In genomic region chr4:184348311-184349233, GRCh38 we compare ENCODE assay signal across 1 cellular context.
TF ChIP-seq lines count a peak whose summit lies in the region.

No MANE protein-coding gene starts in this region.

TF ChIP-seq in HepG2, 621 proteins besides CTCF, POLR2A, EP300 and RAD21 (continued from another document and continues in another):
- TF ChIP-seq ZBED4 (CRISPR knock-in tag; IDR thresholded peaks at IDR 0.05; ENCODE audit: borderline replicate concordance) (peak; percentile 72; the same call in 1 of the 2 replicates), ZNF7 (CRISPR knock-in tag; IDR thresholded peaks at IDR 0.05) (peak; percentile 79), REST (IDR thresholded peaks at IDR 0.05; ENCODE audit: borderline replicate concordance in 1 of 2, low read depth in 1 of 2, low read length in 2 of 2) (peak in 1 of 2 experiments; percentile 55; a peak in 2 of 4 replicates), MIER2 (CRISPR knock-in tag; IDR thresholded peaks at IDR 0.05) (no peak; the same call in 1 of the 2 replicates), RELA (CRISPR knock-in tag; IDR thresholded peaks at IDR 0.05) (no peak), U2AF1 (optimal IDR thresholded peaks at IDR 0.05; ENCODE audit: low read depth, low read length) (no peak), ZNF296 (CRISPR knock-in tag; conservative IDR thresholded peaks at IDR 0.05) (no peak), ZBTB14 (CRISPR knock-in tag; IDR thresholded peaks at IDR 0.05) (no peak), KLF15 (CRISPR knock-in tag; IDR thresholded peaks at IDR 0.05; ENCODE audit: borderline replicate concordance) (no peak), KMT2B (CRISPR knock-in tag; IDR thresholded peaks at IDR 0.05) (peak; percentile 56), MAZ (IDR thresholded peaks at IDR 0.05; ENCODE audit: borderline replicate concordance, low read depth, low read length) (peak; percentile 42; the same call in 1 of the 2 replicates), MAZ (CRISPR knock-in tag; IDR thresholded peaks at IDR 0.05; ENCODE audit: low read depth) (peak; percentile 51; the same call in 1 of the 2 replicates), ZKSCAN1 (IDR thresholded peaks at IDR 0.05; ENCODE audit: low read length) (no peak), ELF4 (CRISPR knock-in tag; IDR thresholded peaks at IDR 0.05; ENCODE audit: borderline replicate concordance) (no peak), ZNF710 (CRISPR knock-in tag; IDR thresholded peaks at IDR 0.05; ENCODE audit: borderline replicate concordance) (peak; percentile 94), MXD1 (CRISPR knock-in tag; IDR thresholded peaks at IDR 0.05) (0 out of 2 replicates have a peak, but pooled peaks have one; percentile 40), ZBTB7B (CRISPR knock-in tag; IDR thresholded peaks at IDR 0.05) (peak; percentile 76; the same call in 1 of the 2 replicates), ZBTB37 (CRISPR knock-in tag; IDR thresholded peaks at IDR 0.05) (peak; percentile 60; the same call in 1 of the 2 replicates), YEATS4 (CRISPR knock-in tag; IDR thresholded peaks at IDR 0.05; ENCODE audit: borderline replicate concordance) (peak; percentile 76), CEBPG (CRISPR knock-in tag; IDR thresholded peaks at IDR 0.05) (peak; percentile 83), POLR2G (IDR thresholded peaks at IDR 0.05; ENCODE audit: low read depth, low read length) (peak; percentile 91), SRF (IDR thresholded peaks at IDR 0.05; ENCODE audit: low read depth, low read length) (no peak), ZFP36L1 (CRISPR knock-in tag; IDR thresholded peaks at IDR 0.05) (peak; percentile 47; the same call in 1 of the 2 replicates), MATR3 (CRISPR knock-in tag; IDR thresholded peaks at IDR 0.05) (no peak), SP4 (CRISPR knock-in tag; IDR thresholded peaks at IDR 0.05) (peak; percentile 59; the same call in 1 of the 2 replicates), TRAFD1 (CRISPR knock-in tag; IDR thresholded peaks at IDR 0.05; ENCODE audit: borderline replicate concordance) (0 out of 2 replicates have a peak, but pooled peaks have one; percentile 25), ZSCAN5A (CRISPR knock-in tag; IDR thresholded peaks at IDR 0.05; ENCODE audit: borderline replicate concordance) (peak; percentile 71; the same call in 1 of the 2 replicates), POLR2AphosphoS2 (IDR thresholded peaks at IDR 0.05; ENCODE audit: low read depth, low read length) (peak; percentile 68; the same call in 1 of the 2 replicates), MAX (IDR thresholded peaks at IDR 0.05) (peak; percentile 75), ZNF564 (CRISPR knock-in tag; IDR thresholded peaks at IDR 0.05) (peak; percentile 62; the same call in 1 of the 2 replicates), IKZF1 (IDR thresholded peaks at IDR 0.05) (no peak), MED1 (CRISPR knock-in tag; IDR thresholded peaks at IDR 0.05) (peak; percentile 94), ERF (CRISPR knock-in tag; IDR thresholded peaks at IDR 0.05) (peak; percentile 76), MAFF (IDR thresholded peaks at IDR 0.05; ENCODE audit: low read depth, low read length) (peak; percentile 43; the same call in 1 of the 2 replicates), ZNF430 (CRISPR knock-in tag; IDR thresholded peaks at IDR 0.05) (no peak), BCL6 (CRISPR knock-in tag; IDR thresholded peaks at IDR 0.05) (peak; percentile 74; the same call in 1 of the 2 replicates)
